Comparison of ENCODE assay signal across 1 cellular context in the genomic region with DNA sequence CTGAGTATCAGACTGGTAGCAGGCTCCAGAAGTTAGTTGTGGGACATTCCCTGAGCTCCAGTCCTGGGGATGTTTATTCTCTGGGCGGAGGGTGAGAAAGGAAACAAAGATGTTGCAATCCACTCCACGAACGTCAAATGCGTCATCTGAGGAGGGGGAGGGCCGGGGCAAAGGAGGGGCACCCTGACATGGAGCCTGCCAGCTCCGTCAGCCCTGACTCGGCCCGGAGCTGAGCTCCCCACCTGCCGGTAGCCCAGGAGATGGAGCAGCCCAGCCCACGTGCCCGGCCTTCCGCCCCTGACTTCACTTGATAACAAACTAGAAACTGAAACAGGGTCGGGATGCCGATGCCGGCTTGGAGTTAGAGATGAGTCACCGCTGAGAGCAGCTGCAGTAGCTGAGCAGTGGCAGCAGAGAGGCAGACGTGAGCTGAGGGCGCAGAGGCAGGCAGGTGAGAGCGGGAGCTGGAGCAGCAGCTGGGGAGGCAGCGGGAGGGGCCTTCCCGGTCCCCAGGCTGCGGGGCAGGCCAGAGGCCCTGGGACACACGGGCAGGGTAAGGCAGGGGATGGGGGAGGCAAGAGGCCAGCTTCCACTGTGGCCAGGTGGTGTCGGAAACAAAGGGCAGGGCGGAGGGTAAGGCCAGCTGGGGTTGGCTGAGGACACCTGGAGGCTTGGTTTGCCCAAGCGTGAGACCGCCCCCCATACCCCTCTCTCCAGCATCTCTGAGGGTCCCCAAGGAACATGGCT.
A peak's percentile ranks its signal among the peaks of the same experiment; 100 is the strongest.
TF ChIP-seq lines count a peak whose summit lies in the region.

Gene ISG20, plus strand, starts transcription at position 391 of the 747 bp plus-strand sequence. Its CDS starts 351 bp downstream, at position 742.

TF ChIP-seq in WTC11, 78 proteins besides CTCF, POLR2A, EP300 and RAD21 (continued from another document and continues in another):
- TF ChIP-seq IRF2 (CRISPR knock-in tag; IDR thresholded peaks at IDR 0.05; ENCODE audit: borderline replicate concordance, low read depth) (no peak), ZNF425 (CRISPR knock-in tag; conservative IDR thresholded peaks at IDR 0.05) (no peak), ATF1 (CRISPR knock-in tag; IDR thresholded peaks at IDR 0.05) (no peak), NFE2L1 (CRISPR knock-in tag; IDR thresholded peaks at IDR 0.05) (peak; percentile 78), ZNF423 (CRISPR knock-in tag; IDR thresholded peaks at IDR 0.05) (no peak), EMX1 (CRISPR knock-in tag; IDR thresholded peaks at IDR 0.05) (no peak), FOXP4 (CRISPR knock-in tag; IDR thresholded peaks at IDR 0.05) (0 out of 2 replicates have a peak, but pooled peaks have one; percentile 12), ZNF416 (CRISPR knock-in tag; IDR thresholded peaks at IDR 0.05) (0 out of 2 replicates have a peak, but pooled peaks have one; percentile 18), RELA (CRISPR knock-in tag; IDR thresholded peaks at IDR 0.05; ENCODE audit: borderline replicate concordance) (no peak), PRRX2 (CRISPR knock-in tag; IDR thresholded peaks at IDR 0.05) (no peak; the same call in 1 of the 2 replicates), HMGXB4 (CRISPR knock-in tag; IDR thresholded peaks at IDR 0.05) (no peak), ZNF232 (CRISPR knock-in tag; IDR thresholded peaks at IDR 0.05) (no peak), MXD4 (CRISPR knock-in tag; IDR thresholded peaks at IDR 0.05; ENCODE audit: borderline replicate concordance) (no peak), E2F4 (CRISPR knock-in tag; IDR thresholded peaks at IDR 0.05; ENCODE audit: borderline replicate concordance, low read depth) (no peak), USF2 (CRISPR knock-in tag; IDR thresholded peaks at IDR 0.05) (peak; percentile 85), TP53 (CRISPR knock-in tag; IDR thresholded peaks at IDR 0.05) (no peak), ZBTB21 (CRISPR knock-in tag; IDR thresholded peaks at IDR 0.05; ENCODE audit: borderline replicate concordance) (no peak), NFYB (CRISPR knock-in tag; conservative IDR thresholded peaks at IDR 0.05; ENCODE audit: low read depth) (no peak), NR1H2 (CRISPR knock-in tag; IDR thresholded peaks at IDR 0.05) (no peak), ATF2 (CRISPR knock-in tag; IDR thresholded peaks at IDR 0.05; ENCODE audit: borderline replicate concordance, low read depth) (no peak), ARID4B (CRISPR knock-in tag; IDR thresholded peaks at IDR 0.05; ENCODE audit: borderline replicate concordance) (peak; percentile 78), FOXK1 (CRISPR knock-in tag; IDR thresholded peaks at IDR 0.05) (peak; percentile 90), MYBL2 (CRISPR knock-in tag; IDR thresholded peaks at IDR 0.05) (peak; percentile 54; the same call in 1 of the 2 replicates), GABPB1 (CRISPR knock-in tag; IDR thresholded peaks at IDR 0.05) (peak; percentile 89), TEAD4 (CRISPR knock-in tag; IDR thresholded peaks at IDR 0.05) (no peak)
- TF ChIP-seq, protein P1, sequence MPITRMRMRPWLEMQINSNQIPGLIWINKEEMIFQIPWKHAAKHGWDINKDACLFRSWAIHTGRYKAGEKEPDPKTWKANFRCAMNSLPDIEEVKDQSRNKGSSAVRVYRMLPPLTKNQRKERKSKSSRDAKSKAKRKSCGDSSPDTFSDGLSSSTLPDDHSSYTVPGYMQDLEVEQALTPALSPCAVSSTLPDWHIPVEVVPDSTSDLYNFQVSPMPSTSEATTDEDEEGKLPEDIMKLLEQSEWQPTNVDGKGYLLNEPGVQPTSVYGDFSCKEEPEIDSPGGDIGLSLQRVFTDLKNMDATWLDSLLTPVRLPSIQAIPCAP (CRISPR knock-in tag; IDR thresholded peaks at IDR 0.05): no peak
- TF ChIP-seq, protein P2, sequence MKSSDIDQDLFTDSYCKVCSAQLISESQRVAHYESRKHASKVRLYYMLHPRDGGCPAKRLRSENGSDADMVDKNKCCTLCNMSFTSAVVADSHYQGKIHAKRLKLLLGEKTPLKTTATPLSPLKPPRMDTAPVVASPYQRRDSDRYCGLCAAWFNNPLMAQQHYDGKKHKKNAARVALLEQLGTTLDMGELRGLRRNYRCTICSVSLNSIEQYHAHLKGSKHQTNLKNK (CRISPR knock-in tag; IDR thresholded peaks at IDR 0.05): no peak
- TF ChIP-seq, protein P3, sequence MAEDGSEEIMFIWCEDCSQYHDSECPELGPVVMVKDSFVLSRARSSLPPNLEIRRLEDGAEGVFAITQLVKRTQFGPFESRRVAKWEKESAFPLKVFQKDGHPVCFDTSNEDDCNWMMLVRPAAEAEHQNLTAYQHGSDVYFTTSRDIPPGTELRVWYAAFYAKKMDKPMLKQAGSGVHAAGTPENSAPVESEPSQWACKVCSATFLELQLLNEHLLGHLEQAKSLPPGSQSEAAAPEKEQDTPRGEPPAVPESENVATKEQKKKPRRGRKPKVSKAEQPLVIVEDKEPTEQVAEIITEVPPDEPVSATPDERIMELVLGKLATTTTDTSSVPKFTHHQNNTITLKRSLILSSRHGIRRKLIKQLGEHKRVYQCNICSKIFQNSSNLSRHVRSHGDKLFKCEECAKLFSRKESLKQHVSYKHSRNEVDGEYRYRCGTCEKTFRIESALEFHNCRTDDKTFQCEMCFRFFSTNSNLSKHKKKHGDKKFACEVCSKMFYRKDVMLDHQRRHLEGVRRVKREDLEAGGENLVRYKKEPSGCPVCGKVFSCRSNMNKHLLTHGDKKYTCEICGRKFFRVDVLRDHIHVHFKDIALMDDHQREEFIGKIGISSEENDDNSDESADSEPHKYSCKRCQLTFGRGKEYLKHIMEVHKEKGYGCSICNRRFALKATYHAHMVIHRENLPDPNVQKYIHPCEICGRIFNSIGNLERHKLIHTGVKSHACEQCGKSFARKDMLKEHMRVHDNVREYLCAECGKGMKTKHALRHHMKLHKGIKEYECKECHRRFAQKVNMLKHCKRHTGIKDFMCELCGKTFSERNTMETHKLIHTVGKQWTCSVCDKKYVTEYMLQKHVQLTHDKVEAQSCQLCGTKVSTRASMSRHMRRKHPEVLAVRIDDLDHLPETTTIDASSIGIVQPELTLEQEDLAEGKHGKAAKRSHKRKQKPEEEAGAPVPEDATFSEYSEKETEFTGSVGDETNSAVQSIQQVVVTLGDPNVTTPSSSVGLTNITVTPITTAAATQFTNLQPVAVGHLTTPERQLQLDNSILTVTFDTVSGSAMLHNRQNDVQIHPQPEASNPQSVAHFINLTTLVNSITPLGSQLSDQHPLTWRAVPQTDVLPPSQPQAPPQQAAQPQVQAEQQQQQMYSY (CRISPR knock-in tag; IDR thresholded peaks at IDR 0.05): no peak
- TF ChIP-seq, protein P4, sequence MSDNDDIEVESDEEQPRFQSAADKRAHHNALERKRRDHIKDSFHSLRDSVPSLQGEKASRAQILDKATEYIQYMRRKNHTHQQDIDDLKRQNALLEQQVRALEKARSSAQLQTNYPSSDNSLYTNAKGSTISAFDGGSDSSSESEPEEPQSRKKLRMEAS (CRISPR knock-in tag; IDR thresholded peaks at IDR 0.05): peak; percentile 95
